8 cellular contexts compared by ENCODE assay signal in the genomic region with DNA sequence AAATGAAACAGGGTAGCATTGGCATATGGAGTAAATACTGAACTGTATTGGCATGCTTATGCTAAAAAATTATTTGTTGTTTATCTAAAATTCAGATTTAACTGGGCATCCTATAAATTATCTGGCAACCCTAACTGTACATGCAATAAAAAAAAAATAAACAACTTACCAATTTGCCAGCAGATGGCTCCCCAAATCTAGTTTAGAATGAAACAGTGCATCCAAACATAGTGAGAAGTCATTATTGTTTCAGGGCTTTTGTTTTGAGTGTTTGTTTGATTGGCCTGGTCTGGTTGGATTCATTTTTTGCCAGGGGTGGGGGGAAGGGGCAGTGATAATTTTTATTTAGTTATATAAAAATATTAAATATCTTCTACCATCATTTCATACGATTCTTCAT. TPM values are rescaled to one million over a fixed set of nuclear protein-coding genes. Genes with fewer than 3 reads are reported as not detected.
A peak's percentile ranks its signal among the peaks of the same experiment; 100 is the strongest.
DNase-seq lines count a peak whose midpoint lies in the region; ATAC-seq, FAIRE-seq and TF ChIP-seq lines count a peak whose summit lies in the region.

No MANE protein-coding gene starts in this region.

- no peak for FAIRE-seq in endothelial cell of umbilical vein (lab: Jason Lieb, UNC)

- H3K9me3 ChIP-seq in BE2C: no peaks in the 10 kb centered on the region
- no peaks in the 10 kb centered on the region for H3K9me3 ChIP-seq in endothelial cell of umbilical vein (replicated peaks; ENCODE audit: control insufficient read depth, insufficient read depth, low read length)
- no peaks in the 10 kb centered on the region for H3K9me3 ChIP-seq in sigmoid colon

- H3K27ac ChIP-seq in endothelial cell of umbilical vein (ENCODE audit: insufficient read depth, low read depth, low read length) (no peak overlapping the region), sigmoid colon (no peak overlapping the region)

- BruUV-seq in endothelial cell of umbilical vein (replicated peaks; lab: Mats Ljungman, UMichigan): no TSS peak

- intact Hi-C loops in endothelial cell of umbilical vein (cut with micrococcal nuclease) (loop anchor here (1.0 kb wide), 1 partner anchor 160 kb away; no protein-coding TSS in a partner anchor), sigmoid colon (cut with DNase I) (loop anchor here (1.0 kb wide), 1 partner anchor 160 kb away; no protein-coding TSS in a partner anchor)

- no peaks in the 10 kb centered on the region for H3K27me3 ChIP-seq in BE2C
- peaks cover 0 to 4% of the 10 kb centered on the region in 2 experiments for H3K27me3 ChIP-seq in endothelial cell of umbilical vein (ENCODE audit: control insufficient read depth in 2 of 2, insufficient read depth in 2 of 2, low read length in 2 of 2)
- no peaks in the 10 kb centered on the region for H3K27me3 ChIP-seq in sigmoid colon

- H3K4me1 ChIP-seq in BE2C (no peaks in the 10 kb centered on the region; the same call in 1 of the 2 replicates), endothelial cell of umbilical vein (ENCODE audit: control insufficient read depth, extremely low read depth, insufficient read depth, low read length) (no peaks in the 10 kb centered on the region), sigmoid colon (no peaks in the 10 kb centered on the region)

- H2AFZ ChIP-seq in endothelial cell of umbilical vein (ENCODE audit: low read depth, low read length): no peak overlapping the region

- TF ChIP-seq EP300 in sigmoid colon (IDR thresholded peaks at IDR 0.05): no peak

- no peak for ATAC-seq in GM19397 (IDR thresholded peaks at IDR 0.05; ENCODE audit: unreplicated experiment)

- TF ChIP-seq CTCF in BE2C (IDR thresholded peaks at IDR 0.05; ENCODE audit: low read depth, low read length) (peak; percentile 42), endothelial cell of umbilical vein (IDR thresholded peaks at IDR 0.05; ENCODE audit: extremely low read depth in 1 of 2, insufficient read depth in 1 of 2, low read depth in 1 of 2, low read length in 2 of 2) (no peak), sigmoid colon (IDR thresholded peaks at IDR 0.05) (peak in 1 of 4 experiments; percentile 16)

- no peak for DNase-seq in BE2C
- DNase-seq in H4 (ENCODE audit: low spot score): peak; percentile 51
- DNase-seq in NCI-H345 treated with DMSO at 0.1 percent for 48 hours (lab: John Stamatoyannopoulos, UW; ENCODE audit: unreplicated experiment): peak; percentile 21
- DNase-seq in endothelial cell of umbilical vein (ENCODE audit: low read depth, low spot score): peak; percentile 30
- DNase-seq in retina: peak; percentile 16
- DNase-seq in sigmoid colon: no peak
- no peak for DNase-seq in OCI-M2 (lab: John Stamatoyannopoulos, UW; ENCODE audit: unreplicated experiment)

- no peak overlapping the region for H3K9ac ChIP-seq in endothelial cell of umbilical vein (replicated peaks; ENCODE audit: extremely low read depth, insufficient read depth, low read length)

- H3K36me3 ChIP-seq in BE2C: no peaks in the 10 kb centered on the region
- no peaks in the 10 kb centered on the region for H3K36me3 ChIP-seq in endothelial cell of umbilical vein (ENCODE audit: control insufficient read depth in 2 of 2, extremely low read depth in 1 of 2, insufficient read depth in 2 of 2, low read length in 2 of 2)
- H3K36me3 ChIP-seq in sigmoid colon: no peaks in the 10 kb centered on the region

- no peaks in the 10 kb centered on the region for H3K9me1 ChIP-seq in endothelial cell of umbilical vein (replicated peaks; ENCODE audit: control insufficient read depth, extremely low read depth, insufficient read depth, low read length)

- no peak overlapping the region for H3K4me2 ChIP-seq in endothelial cell of umbilical vein (ENCODE audit: insufficient read depth, low read length)

- H3K79me2 ChIP-seq in endothelial cell of umbilical vein (ENCODE audit: control insufficient read depth, insufficient read depth, low read length): no peaks in the 10 kb centered on the region

- TF ChIP-seq POLR2A in endothelial cell of umbilical vein (IDR thresholded peaks at IDR 0.05; ENCODE audit: low read depth, low read length) (no peak), sigmoid colon (IDR thresholded peaks at IDR 0.05) (no peak)

- H3K4me3 ChIP-seq in BE2C (ENCODE audit: low read depth, low read length) (no peak overlapping the region), endothelial cell of umbilical vein (replicated peaks in 1 of 3; ENCODE audit: insufficient read depth in 1 of 3, low read depth in 1 of 3, low read length in 3 of 3) (no peak overlapping the region), sigmoid colon (no peak overlapping the region)

- POLR2A ChIA-PET in endothelial cell of umbilical vein (lab: Charles Lee): no interaction called here

- CTCF ChIA-PET in endothelial cell of umbilical vein (lab: Charles Lee): interaction anchor here (2.4 kb wide), 1 partner anchor 161 kb away, joined by 18 read pairs; no protein-coding TSS in a partner anchor

- no peaks in the 10 kb centered on the region for H4K20me1 ChIP-seq in endothelial cell of umbilical vein (replicated peaks; ENCODE audit: control insufficient read depth, extremely low read depth, insufficient read depth, low read length)

- WGBS in sigmoid colon, 2 donors: 86 to 94% methylated on average over 1 of the region's 1 CpG

- dilution Hi-C loops in endothelial cell of umbilical vein (cut with MboI; ENCODE audit: extremely low pct_ligation_motif_present, low sequenced_read_pairs): no loop called here

TF ChIP-seq in endothelial cell of umbilical vein, 7 proteins besides CTCF, POLR2A, EP300 and RAD21:
- TF ChIP-seq MYC (IDR thresholded peaks at IDR 0.05; ENCODE audit: low read depth, low read length) (no peak), JUN (IDR thresholded peaks at IDR 0.05; ENCODE audit: borderline replicate concordance, insufficient read depth, insufficient read length, low read depth) (no peak), FOS (IDR thresholded peaks at IDR 0.05; ENCODE audit: borderline replicate concordance, insufficient read depth, low read length) (no peak)
- TF ChIP-seq, protein P1, sequence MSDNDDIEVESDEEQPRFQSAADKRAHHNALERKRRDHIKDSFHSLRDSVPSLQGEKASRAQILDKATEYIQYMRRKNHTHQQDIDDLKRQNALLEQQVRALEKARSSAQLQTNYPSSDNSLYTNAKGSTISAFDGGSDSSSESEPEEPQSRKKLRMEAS (IDR thresholded peaks at IDR 0.05; ENCODE audit: insufficient read depth, insufficient read length): no peak

RNA-seq across cellular contexts. Expression of a gene that starts 12.8 kb away (rescaled TPM):
- not detected for polyA plus RNA-seq in BE2C (2012; ENCODE audit: insufficient read depth, insufficient read length, low read depth)
- total RNA-seq in H4 (2014; rRNA removed; shearing (Covaris generic)): not detected in 2 replicates
- total RNA-seq in endothelial cell of umbilical vein (0.18 and 0.20 TPM in 2 replicates), sigmoid colon (1 to 10 TPM; 1.4 to 7.5 (median 3.3) TPM)
- polyA plus RNA-seq in endothelial cell of umbilical vein (0.03 TPM in 1 of 2 replicates, not detected in the other), sigmoid colon (1 to 10 TPM; 3.0 to 3.9 (median 3.9) TPM)
- 0.05 and 0.08 TPM in 2 replicates for polyA plus RNA-seq in endothelial cell of umbilical vein (2011; cell fraction: cytosol; rRNA removed)
- polyA plus RNA-seq in endothelial cell of umbilical vein (2011; cell fraction: nucleus; rRNA removed): not detected in 2 replicates
- not detected in 2 replicates for polyA plus RNA-seq in endothelial cell of umbilical vein (2012)
- 0.19 TPM in 1 of 2 replicates, not detected in the other for polyA minus RNA-seq in endothelial cell of umbilical vein
- polyA minus RNA-seq in endothelial cell of umbilical vein (2011; cell fraction: cytosol; rRNA and poly(A)+ RNA removed): not detected
- polyA minus RNA-seq in endothelial cell of umbilical vein (2011; cell fraction: nucleus; rRNA and poly(A)+ RNA removed): not detected in 2 replicates

Comparison
In these comparisons a context has a peak if more than half of its experiments do, and no peak if none do; other contexts are left out.
1. DNase-seq: peak in H4 (single experiment), NCI-H345 treated with DMSO at 0.1 percent for 48 hours (single experiment), endothelial cell of umbilical vein (single experiment) and retina (single experiment); none in BE2C (single experiment), sigmoid colon (single experiment) and OCI-M2 (single experiment).